8 cellular contexts compared by ENCODE assay signal in genomic region chr17:73902416-73903181, GRCh38.
DNase-seq lines count a peak whose midpoint lies in the region; ATAC-seq and TF ChIP-seq lines count a peak whose summit lies in the region.

No MANE protein-coding gene starts in this region.

- no peaks in the 10 kb centered on the region for H3K36me3 ChIP-seq in upper lobe of right lung
- H3K36me3 ChIP-seq in effector memory CD4-positive, alpha-beta T cell (ENCODE audit: control insufficient read depth, insufficient read depth, low read length) = no peaks in the 10 kb centered on the region

- peaks cover 46% of the 10 kb centered on the region for H3K27me3 ChIP-seq in upper lobe of right lung
- peaks cover 6% of the 10 kb centered on the region for H3K27me3 ChIP-seq in effector memory CD4-positive, alpha-beta T cell (replicated peaks; ENCODE audit: control insufficient read depth, insufficient read depth, low read length, poor library complexity, severe bottlenecking)

- intact Hi-C loops in upper lobe of right lung (cut with DNase I) = no loop called here

- H3K27ac ChIP-seq in upper lobe of right lung = no peak overlapping the region
- no peak overlapping the region for H3K27ac ChIP-seq in effector memory CD4-positive, alpha-beta T cell (ENCODE audit: insufficient read depth, low read length, poor library complexity, severe bottlenecking)

- no peaks in the 10 kb centered on the region for H3K4me1 ChIP-seq in upper lobe of right lung
- H3K4me1 ChIP-seq in effector memory CD4-positive, alpha-beta T cell (ENCODE audit: control insufficient read depth, insufficient read depth, low read length, poor library complexity, severe bottlenecking) = peaks cover 10% of the 10 kb centered on the region

- no peaks in the 10 kb centered on the region for H3K9me3 ChIP-seq in upper lobe of right lung
- H3K9me3 ChIP-seq in effector memory CD4-positive, alpha-beta T cell (ENCODE audit: control insufficient read depth, low read length) = no peaks in the 10 kb centered on the region

- no peak for ATAC-seq in activated naive CD8-positive, alpha-beta T cell treated with anti-CD3 and anti-CD28 coated beads, Interleukin-2, amount 50 U/mL, for 24 hours
- ATAC-seq in upper lobe of right lung (peak; percentile 18), GM19328 (IDR thresholded peaks at IDR 0.05; ENCODE audit: unreplicated experiment) (no peak)

- peaks cover 7% of the 10 kb centered on the region for H3K4me1 Mint-ChIP-seq in activated naive CD8-positive, alpha-beta T cell (ENCODE audit: low read depth)
- H3K4me1 Mint-ChIP-seq in activated naive CD8-positive, alpha-beta T cell treated with anti-CD3 and anti-CD28 coated beads, Interleukin-2, amount 50 U/mL, for 24 hours = peaks cover 5% of the 10 kb centered on the region

- no peaks in the 10 kb centered on the region for H3K9me3 Mint-ChIP-seq in activated naive CD8-positive, alpha-beta T cell (ENCODE audit: low read depth)
- H3K9me3 Mint-ChIP-seq in activated naive CD8-positive, alpha-beta T cell treated with anti-CD3 and anti-CD28 coated beads, Interleukin-2, amount 50 U/mL, for 24 hours = no peaks in the 10 kb centered on the region

- peak overlapping the region; percentile 46 for H3K4me3 ChIP-seq in upper lobe of right lung
- H3K4me3 ChIP-seq in effector memory CD4-positive, alpha-beta T cell (ENCODE audit: insufficient read depth, low read depth, low read length, poor library complexity, severe bottlenecking) = no peak overlapping the region

- H3K27ac Mint-ChIP-seq in activated naive CD8-positive, alpha-beta T cell = no peak overlapping the region
- no peak overlapping the region for H3K27ac Mint-ChIP-seq in activated naive CD8-positive, alpha-beta T cell treated with anti-CD3 and anti-CD28 coated beads, Interleukin-2, amount 50 U/mL, for 24 hours

- peak overlapping the region; percentile 53 for H3K4me3 Mint-ChIP-seq in activated naive CD8-positive, alpha-beta T cell
- H3K4me3 Mint-ChIP-seq in activated naive CD8-positive, alpha-beta T cell treated with anti-CD3 and anti-CD28 coated beads, Interleukin-2, amount 50 U/mL, for 24 hours = no peak overlapping the region

- TF ChIP-seq CTCF in upper lobe of right lung (IDR thresholded peaks at IDR 0.05) (no peak), GM20000 (IDR thresholded peaks at IDR 0.05; ENCODE audit: extremely low read depth, missing control alignments) (no peak)

- H3K36me3 Mint-ChIP-seq in activated naive CD8-positive, alpha-beta T cell = no peaks in the 10 kb centered on the region
- H3K36me3 Mint-ChIP-seq in activated naive CD8-positive, alpha-beta T cell treated with anti-CD3 and anti-CD28 coated beads, Interleukin-2, amount 50 U/mL, for 24 hours (ENCODE audit: low read depth) = no peaks in the 10 kb centered on the region

- peaks cover 31% of the 10 kb centered on the region for H3K27me3 Mint-ChIP-seq in activated naive CD8-positive, alpha-beta T cell
- H3K27me3 Mint-ChIP-seq in activated naive CD8-positive, alpha-beta T cell treated with anti-CD3 and anti-CD28 coated beads, Interleukin-2, amount 50 U/mL, for 24 hours = peaks cover 47% of the 10 kb centered on the region

- DNase-seq in activated naive CD8-positive, alpha-beta T cell treated with anti-CD3 and anti-CD28 coated beads, Interleukin-2, amount 50 U/mL, for 24 hours = no peak
- DNase-seq in RPMI8226 = peak; percentile 70
- peak; percentile 62 for DNase-seq in iPS-NIHi11 (ENCODE audit: low spot score)
- DNase-seq in upper lobe of right lung = no peak
- DNase-seq in GM20000 (ENCODE audit: low spot score) = no peak
- no peak for DNase-seq in effector memory CD4-positive, alpha-beta T cell

Comparison
In these comparisons a context has a peak if more than half of its experiments do, and no peak if none do; other contexts are left out.
1. DNase-seq: peak in RPMI8226 (single experiment) and iPS-NIHi11 (single experiment); none in activated naive CD8-positive, alpha-beta T cell treated with anti-CD3 and anti-CD28 coated beads, Interleukin-2, amount 50 U/mL, for 24 hours (single experiment), upper lobe of right lung (single experiment), GM20000 (single experiment) and effector memory CD4-positive, alpha-beta T cell (0 of 3).